ENCODE assay signal across 1 cellular context in the genomic region with DNA sequence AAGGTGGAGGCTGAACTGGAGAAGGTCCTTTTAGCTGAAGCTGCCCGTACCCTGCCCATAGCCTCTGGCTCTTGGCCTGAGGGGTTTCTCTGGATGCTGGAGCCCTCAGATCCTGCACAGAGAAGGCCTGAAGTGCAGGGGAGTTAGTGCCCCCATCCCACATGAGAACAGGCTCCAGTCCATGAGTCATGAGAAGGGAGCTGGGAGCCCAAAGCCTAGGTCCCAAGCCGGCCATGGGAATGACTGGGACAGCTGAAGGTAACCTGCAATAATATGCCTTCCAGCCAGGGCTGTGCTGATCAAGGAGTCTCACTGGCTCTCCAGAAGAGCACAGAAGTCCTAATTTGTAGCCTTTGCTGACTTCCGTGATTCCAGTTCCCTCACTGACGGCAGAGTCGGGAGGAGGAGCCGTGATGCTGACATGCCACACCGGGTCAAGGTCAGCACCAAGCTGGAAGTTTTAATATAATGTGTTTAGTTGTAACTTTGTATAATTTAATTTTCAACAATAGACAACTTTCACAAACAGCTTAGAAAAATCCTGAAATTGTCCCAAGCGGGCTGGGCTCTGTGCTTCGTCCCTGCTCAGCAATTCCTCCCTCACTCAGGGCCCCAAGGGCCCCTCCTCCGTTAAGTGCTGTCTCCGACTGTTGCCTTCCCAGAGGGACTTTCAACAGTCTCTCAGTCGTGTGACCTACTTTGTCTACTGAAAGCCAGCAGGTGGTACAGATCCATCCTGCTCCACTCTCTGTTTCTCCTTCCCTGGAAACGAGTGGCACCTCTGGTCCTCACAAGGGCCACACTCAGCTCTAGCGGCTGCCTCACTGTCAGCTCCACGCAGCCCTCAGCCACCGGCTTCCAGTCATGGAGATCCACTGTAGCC.
TF ChIP-seq lines count a peak whose summit lies in the region.

No MANE protein-coding gene starts in this region.

TF ChIP-seq in HepG2, 621 proteins besides CTCF, POLR2A, EP300 and RAD21 (continued from another document):
- no peak for TF ChIP-seq ZBTB8A (CRISPR knock-in tag; IDR thresholded peaks at IDR 0.05; ENCODE audit: borderline replicate concordance, low read depth)
